2 cellular contexts compared by ENCODE assay signal in the genomic region with DNA sequence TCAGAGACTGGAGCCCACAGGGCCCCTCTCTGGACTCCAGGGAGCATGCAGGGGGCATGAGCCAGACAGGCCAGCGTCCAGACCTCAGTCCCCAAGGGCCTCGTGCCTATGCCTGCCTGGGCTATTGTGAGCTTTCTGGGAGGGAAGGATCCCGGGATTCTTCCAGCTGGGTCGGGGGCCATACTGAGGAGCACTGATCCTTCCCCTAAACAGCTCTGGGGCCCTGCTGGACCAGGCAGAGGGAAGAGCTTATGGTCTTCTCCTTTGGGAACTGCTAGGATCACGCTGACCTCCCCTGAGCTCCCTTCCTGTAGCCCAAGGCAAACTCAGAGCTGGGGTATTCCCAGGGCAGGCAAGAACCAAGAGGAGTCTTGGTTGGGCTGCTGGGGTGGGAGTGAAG.
TF ChIP-seq lines count a peak whose summit lies in the region.

No MANE protein-coding gene starts in this region.

TF ChIP-seq in IMR-90, 13 proteins besides CTCF, POLR2A, EP300 and RAD21:
- TF ChIP-seq MAZ (IDR thresholded peaks at IDR 0.05; ENCODE audit: borderline replicate concordance, low read depth, low read length), result no peak

TF ChIP-seq in endothelial cell of umbilical vein, 7 proteins besides CTCF, POLR2A, EP300 and RAD21:
- TF ChIP-seq JUN (IDR thresholded peaks at IDR 0.05; ENCODE audit: borderline replicate concordance, insufficient read depth, insufficient read length, low read depth), result no peak
- no peak for TF ChIP-seq FOS (IDR thresholded peaks at IDR 0.05; ENCODE audit: borderline replicate concordance, insufficient read depth, low read length)
- TF ChIP-seq, protein P1, sequence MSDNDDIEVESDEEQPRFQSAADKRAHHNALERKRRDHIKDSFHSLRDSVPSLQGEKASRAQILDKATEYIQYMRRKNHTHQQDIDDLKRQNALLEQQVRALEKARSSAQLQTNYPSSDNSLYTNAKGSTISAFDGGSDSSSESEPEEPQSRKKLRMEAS (IDR thresholded peaks at IDR 0.05; ENCODE audit: insufficient read depth, insufficient read length), result no peak
- no peak for TF ChIP-seq POLR2AphosphoS5 (IDR thresholded peaks at IDR 0.05; ENCODE audit: insufficient read depth, low read depth, low read length)
- no peak for TF ChIP-seq MYC (IDR thresholded peaks at IDR 0.05; ENCODE audit: low read depth, low read length)
- TF ChIP-seq GATA2 (IDR thresholded peaks at IDR 0.05; ENCODE audit: insufficient read depth, insufficient read length, low read depth, low read length), result no peak
- no peak for TF ChIP-seq EZH2 (IDR thresholded peaks at IDR 0.05; ENCODE audit: borderline replicate concordance, low read depth, low read length, severe bottlenecking)
TF ChIP-seq in endothelial cell of umbilical vein: peak in this region for 0.
